8 cellular contexts compared by ENCODE assay signal in the genomic region with DNA sequence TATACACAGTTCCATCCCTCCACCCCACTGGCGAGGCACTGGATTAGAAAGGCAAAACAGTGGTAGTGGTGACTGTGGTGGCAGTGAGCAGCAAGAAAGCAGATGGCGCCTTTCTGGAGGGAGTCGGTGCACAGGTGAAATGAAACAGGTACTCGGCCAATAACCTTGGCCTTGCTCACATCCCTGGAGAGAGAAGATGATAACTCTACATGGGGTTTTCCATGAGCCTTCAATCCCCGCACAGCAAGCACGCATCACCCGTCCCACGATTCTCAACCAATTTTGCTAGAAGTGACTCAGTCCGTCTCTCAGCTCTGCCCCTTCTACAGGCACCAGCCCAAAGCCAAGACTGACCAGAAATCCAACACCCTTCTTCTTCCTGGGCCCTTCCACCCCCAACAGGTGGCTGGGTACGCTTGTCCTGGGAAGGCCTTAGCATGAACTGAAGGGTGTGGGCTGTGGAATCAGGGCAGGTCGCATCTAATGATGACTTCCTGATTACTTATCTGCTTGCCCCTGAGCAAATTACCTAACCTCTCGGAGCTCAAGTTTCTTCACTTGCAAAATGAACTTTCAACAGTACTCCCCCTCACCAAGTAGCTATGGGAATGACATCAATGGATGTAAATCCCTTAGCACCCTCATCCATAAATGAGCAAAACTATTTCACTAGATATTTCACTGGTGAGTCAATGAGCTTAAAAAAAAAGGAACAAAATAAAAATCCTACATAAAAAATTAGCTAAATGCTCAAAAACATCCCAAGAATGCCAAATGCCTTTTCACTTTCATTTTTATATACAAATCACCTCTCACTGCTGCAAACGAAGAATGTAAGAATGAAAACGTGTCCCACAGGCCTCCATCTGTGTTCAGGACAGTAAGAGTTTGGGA. TPM values are rescaled to one million over a fixed set of nuclear protein-coding genes. Genes with fewer than 3 reads are reported as not detected.
DNase-seq lines count a peak whose midpoint lies in the region; ATAC-seq and TF ChIP-seq lines count a peak whose summit lies in the region.

No MANE protein-coding gene starts in this region.

- H3K27ac Mint-ChIP-seq in CD8-positive, alpha-beta T cell, result peak overlapping the region; percentile 98
- peak overlapping the region; percentile 86 to 99 (median 95) for H3K27ac Mint-ChIP-seq in naive thymus-derived CD4-positive, alpha-beta T cell

- H3K27me3 Mint-ChIP-seq in CD8-positive, alpha-beta T cell (ENCODE audit: low read depth), result no peaks in the 10 kb centered on the region
- H3K27me3 Mint-ChIP-seq in naive thymus-derived CD4-positive, alpha-beta T cell, result no peaks in the 10 kb centered on the region

- no peak for TF ChIP-seq CTCF in CD8-positive, alpha-beta T cell (IDR thresholded peaks at IDR 0.05)
- TF ChIP-seq CTCF in astrocyte of the spinal cord (IDR thresholded peaks at IDR 0.05; ENCODE audit: low read depth, low read length), result no peak

- H3K9me3 ChIP-seq in CD8-positive, alpha-beta T cell (ENCODE audit: low read length), result no peaks in the 10 kb centered on the region
- no peaks in the 10 kb centered on the region; the same call in 1 of the 2 replicates for H3K9me3 ChIP-seq in MG63
- H3K9me3 ChIP-seq in naive thymus-derived CD4-positive, alpha-beta T cell (ENCODE audit: control insufficient read depth in 2 of 3, low read length in 3 of 3), result no peaks in the 10 kb centered on the region

- H3K4me1 ChIP-seq in CD8-positive, alpha-beta T cell (ENCODE audit: insufficient read depth, low read length), result peaks cover 80% of the 10 kb centered on the region
- peaks cover 43 to 75% of the 10 kb centered on the region in 2 donors for H3K4me1 ChIP-seq in naive thymus-derived CD4-positive, alpha-beta T cell (ENCODE audit: control insufficient read depth in 2 of 2, insufficient read depth in 2 of 2, low read length in 2 of 2)

- H3K4me3 Mint-ChIP-seq in CD8-positive, alpha-beta T cell, result peak overlapping the region; percentile 81
- peak overlapping the region; percentile 73 to 87 (median 86) for H3K4me3 Mint-ChIP-seq in naive thymus-derived CD4-positive, alpha-beta T cell

- no peak for ATAC-seq in CD8-positive, alpha-beta T cell
- ATAC-seq in GM21528 (IDR thresholded peaks at IDR 0.05; ENCODE audit: low FRiP score, unreplicated experiment), result peak; percentile 32
- peak; percentile 24 for ATAC-seq in naive thymus-derived CD4-positive, alpha-beta T cell
- ATAC-seq in HG02840 (IDR thresholded peaks at IDR 0.05; ENCODE audit: low FRiP score, unreplicated experiment), result no peak

- H3K9me3 Mint-ChIP-seq in CD8-positive, alpha-beta T cell, result no peaks in the 10 kb centered on the region
- no peaks in the 10 kb centered on the region for H3K9me3 Mint-ChIP-seq in naive thymus-derived CD4-positive, alpha-beta T cell

- POLR2A ChIA-PET in CD8-positive, alpha-beta T cell (lab: Charles Lee), result interaction anchor here (0.5 to 2.3 kb wide), 12 partner anchors 8 to 53 kb away, joined by 3 to 17 read pairs (median 4); a partner anchor contains a TSS
- POLR2A ChIA-PET in naive thymus-derived CD4-positive, alpha-beta T cell (lab: Charles Lee), result interaction anchor here (0.6 to 3.8 kb wide), 13 partner anchors 9 to 99 kb away, joined by 3 to 53 read pairs (median 4); a partner anchor contains a TSS

- H3K27me3 ChIP-seq in CD8-positive, alpha-beta T cell (ENCODE audit: insufficient read depth, low read length), result no peaks in the 10 kb centered on the region
- H3K27me3 ChIP-seq in MG63, result no peaks in the 10 kb centered on the region
- no peaks in the 10 kb centered on the region for H3K27me3 ChIP-seq in naive thymus-derived CD4-positive, alpha-beta T cell (ENCODE audit: control insufficient read depth in 2 of 2, insufficient read depth in 2 of 2, low read length in 2 of 2)

- intact Hi-C loops in CD8-positive, alpha-beta T cell (cut with DNase I, micrococcal nuclease), result loop anchor here (1.0 to 2.0 kb wide), 5 partner anchors 11 to 52 kb away; a partner anchor contains a TSS
- intact Hi-C loops in naive thymus-derived CD4-positive, alpha-beta T cell (cut with micrococcal nuclease), result loop anchor here (1.0 kb wide), 8 partner anchors 8 to 56 kb away; no protein-coding TSS in a partner anchor

- in situ Hi-C loops in astrocyte of the spinal cord (cut with HindIII; ENCODE audit: low sequenced_read_pairs), result no loop called here

- H3K36me3 Mint-ChIP-seq in CD8-positive, alpha-beta T cell, result peaks cover 57% of the 10 kb centered on the region
- peaks cover 4 to 39% (median 34%) of the 10 kb centered on the region in 5 donors for H3K36me3 Mint-ChIP-seq in naive thymus-derived CD4-positive, alpha-beta T cell

- H3K4me1 Mint-ChIP-seq in CD8-positive, alpha-beta T cell (ENCODE audit: low read depth), result peaks cover 80% of the 10 kb centered on the region
- H3K4me1 Mint-ChIP-seq in naive thymus-derived CD4-positive, alpha-beta T cell, result peaks cover 65 to 94% (median 84%) of the 10 kb centered on the region in 7 donors

- H3K36me3 ChIP-seq in CD8-positive, alpha-beta T cell (ENCODE audit: insufficient read depth, low read length), result peaks cover 4% of the 10 kb centered on the region
- peaks cover 70% of the 10 kb centered on the region for H3K36me3 ChIP-seq in MG63
- peaks cover 0 to 8% (median 6%) of the 10 kb centered on the region in 3 experiments for H3K36me3 ChIP-seq in naive thymus-derived CD4-positive, alpha-beta T cell (ENCODE audit: control insufficient read depth in 2 of 3, insufficient read depth in 3 of 3, low read length in 3 of 3)

- CTCF ChIA-PET in CD8-positive, alpha-beta T cell (lab: Charles Lee), result interaction anchor here (0.9 to 3.1 kb wide), 13 partner anchors 9 to 55 kb away, joined by 3 to 16 read pairs (median 4); no protein-coding TSS in a partner anchor
- CTCF ChIA-PET in naive thymus-derived CD4-positive, alpha-beta T cell (lab: Charles Lee), result interaction anchor here (1.0 to 2.9 kb wide), 10 partner anchors 10 to 57 kb away, joined by 3 to 18 read pairs (median 4); no protein-coding TSS in a partner anchor

- peak in 3 of 7 experiments; percentile 42 to 57 (median 44) for DNase-seq in CD8-positive, alpha-beta T cell
- DNase-seq in MG63 (peak; percentile 49), astrocyte of the spinal cord (ENCODE audit: low read depth, low spot score) (peak; percentile 86), SHP77 treated with DMSO at 0.1 percent for 48 hours (lab: John Stamatoyannopoulos, UW) (no peak), SHP77 (lab: John Stamatoyannopoulos, UW) (no peak)
- DNase-seq in naive thymus-derived CD4-positive, alpha-beta T cell, result peak in 2 of 9 donors; percentile 45 to 55

- H3K4me3 ChIP-seq in CD8-positive, alpha-beta T cell (ENCODE audit: low read depth, low read length), result peak overlapping the region; percentile 18
- no peak overlapping the region for H3K4me3 ChIP-seq in MG63
- no peak overlapping the region for H3K4me3 ChIP-seq in astrocyte of the spinal cord (ENCODE audit: low read depth, low read length)
- H3K4me3 ChIP-seq in naive thymus-derived CD4-positive, alpha-beta T cell (ENCODE audit: low read length), result peak overlapping the region; percentile 39

- H3K27ac ChIP-seq in CD8-positive, alpha-beta T cell (ENCODE audit: low read depth, low read length), result peak overlapping the region; percentile 61
- peak overlapping the region; percentile 77 for H3K27ac ChIP-seq in naive thymus-derived CD4-positive, alpha-beta T cell (ENCODE audit: low read depth, low read length)

RNA-seq across cellular contexts. Expression of a gene that starts 18.0 kb away (rescaled TPM):
- 100 to 1,000 TPM; 355 to 369 TPM for total RNA-seq in CD8-positive, alpha-beta T cell
- 92.5 and 102 TPM in 2 replicates for total RNA-seq in MG63 (2014; rRNA removed; shearing (Covaris generic); ENCODE audit: low replicate concordance)
- 100 to 1,000 TPM; 232 to 437 (median 385) TPM for total RNA-seq in naive thymus-derived CD4-positive, alpha-beta T cell
- polyA plus RNA-seq in naive thymus-derived CD4-positive, alpha-beta T cell, result 100 to 1,000 TPM in 1 of 2 donors, 10 to 100 TPM in 1; 89.5 to 144 TPM

Comparison
In these comparisons a context has a peak if more than half of its experiments do, and no peak if none do; other contexts are left out.
1. ATAC-seq: peak in GM21528 (single experiment) and naive thymus-derived CD4-positive, alpha-beta T cell (single experiment); none in CD8-positive, alpha-beta T cell (single experiment) and HG02840 (single experiment).
2. DNase-seq: peak in MG63 (single experiment) and astrocyte of the spinal cord (single experiment); none in SHP77 treated with DMSO at 0.1 percent for 48 hours (single experiment) and SHP77 (0 of 2).
3. H3K4me3 ChIP-seq: peak in CD8-positive, alpha-beta T cell (single experiment) and naive thymus-derived CD4-positive, alpha-beta T cell (single experiment); none in MG63 (single experiment) and astrocyte of the spinal cord (single experiment).